Comparison of ENCODE assay signal across 1 cellular context in genomic region chr13:23375007-23375971, GRCh38.
A peak's percentile ranks its signal among the peaks of the same experiment; 100 is the strongest.
TF ChIP-seq lines count a peak whose summit lies in the region.

No MANE protein-coding gene starts in this region.

TF ChIP-seq in GM12878, 131 proteins besides CTCF, POLR2A, EP300 and RAD21 (continued from another document):
- TF ChIP-seq CEBPZ (IDR thresholded peaks at IDR 0.05; ENCODE audit: low read depth, low read length) (no peak), CREB1 (IDR thresholded peaks at IDR 0.05; ENCODE audit: low read depth) (0 out of 2 replicates have a peak, but pooled peaks have one; percentile 43), NFIC (IDR thresholded peaks at IDR 0.05; ENCODE audit: low read depth, low read length) (no peak), ZNF687 (IDR thresholded peaks at IDR 0.05) (peak; percentile 69), REST (IDR thresholded peaks at IDR 0.05; ENCODE audit: low read depth, low read length) (no peak)
